Comparison of ENCODE assay signal across 23 cellular contexts in the genomic region with DNA sequence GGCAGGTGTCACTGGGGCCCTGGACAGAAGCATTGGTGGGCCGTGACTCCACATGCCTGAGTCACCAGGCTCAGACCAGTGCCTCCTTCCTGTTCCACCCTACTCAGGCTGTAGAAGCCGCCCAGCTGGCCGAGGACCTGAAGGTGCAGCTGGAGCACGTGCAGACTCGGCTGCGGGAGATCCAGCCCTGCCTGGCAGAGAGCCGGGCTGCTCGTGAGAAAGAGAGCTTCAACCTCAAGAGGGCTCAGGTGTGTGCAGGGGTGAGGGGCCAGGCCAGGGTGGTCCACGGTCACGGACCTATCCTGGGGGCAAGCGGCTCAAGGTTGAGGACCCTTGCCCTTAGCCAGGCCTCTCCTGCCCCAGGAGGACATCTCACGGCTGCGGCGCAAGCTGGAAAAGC. TPM values are rescaled to one million over a fixed set of nuclear protein-coding genes. Genes with fewer than 3 reads are reported as not detected.
A peak's percentile ranks its signal among the peaks of the same experiment; 100 is the strongest.
DNase-seq lines count a peak whose midpoint lies in the region; TF ChIP-seq lines count a peak whose summit lies in the region.
"Had no signal": no experiment of that assay in that cellular context is flagged by ENCODE, and none has a peak within 500 bp of the region (broad histone marks: within the 10 kb centered on the region; RNA-seq: fewer than 3 reads in every experiment).

No MANE protein-coding gene starts in this region.

- H3K9me3 Mint-ChIP-seq in endothelial cell (ENCODE audit: unreplicated experiment): no peaks in the 10 kb centered on the region
- no peaks in the 10 kb centered on the region for H3K9me3 Mint-ChIP-seq in neural progenitor cell
- H3K9me3 Mint-ChIP-seq: IgD-negative memory B cell had no signal

- peak; percentile 78 for DNase-seq in ELR (ENCODE audit: low read depth)
- DNase-seq in RKO (ENCODE audit: low spot score): peak; percentile 47
- DNase-seq in endothelial cell (ENCODE audit: low spot score): no peak
- no peak for DNase-seq in neural progenitor cell (ENCODE audit: low spot score)
- DNase-seq in OCI-LY7 (ENCODE audit: low spot score): no peak
- DNase-seq in NCI-H2196 (lab: John Stamatoyannopoulos, UW; ENCODE audit: unreplicated experiment): no peak
- DNase-seq in AG08395 (ENCODE audit: low spot score): no peak
- DNase-seq: ACHN; AML-193; COR-L47; DMS 273 treated with DMSO at 0.1 percent for 48 hours; GF-D8; MM.1S; NCI-H1092; NCI-H146; NCI-H2081; NCI-H2171 treated with DMSO at 0.1 percent for 48 hours; NCI-H446 treated with DMSO at 0.1 percent for 48 hours; NCI-H748 treated with DMSO at 0.1 percent for 48 hours; NK-92 treated with Interleukin-12 subunit alpha and Interleukin-12 subunit beta, amount 100 ng/mL, for 24 hours; SIG-M5 had no signal

- no peak overlapping the region for H3K4me3 ChIP-seq in neural progenitor cell
- H3K4me3 ChIP-seq in OCI-LY7 (ENCODE audit: low read depth, low read length, poor library complexity, severe bottlenecking): no peak overlapping the region

- intact Hi-C loops in OCI-LY7 (cut with micrococcal nuclease; ENCODE audit: unreplicated experiment): no loop called here

- no peak overlapping the region for H3K9ac ChIP-seq in neural progenitor cell

- H3K79me2 ChIP-seq in neural progenitor cell (ENCODE audit: low read depth) (peaks cover 8% of the 10 kb centered on the region), OCI-LY7 (ENCODE audit: insufficient read depth, low read depth, low read length) (no peaks in the 10 kb centered on the region)

- H3K9me3 ChIP-seq in neural progenitor cell (ENCODE audit: low read depth): no peaks in the 10 kb centered on the region
- H3K9me3 ChIP-seq in OCI-LY7 (ENCODE audit: low read length): no peaks in the 10 kb centered on the region

- no peaks in the 10 kb centered on the region for H3K4me1 ChIP-seq in neural progenitor cell
- peaks cover 14% of the 10 kb centered on the region for H3K4me1 ChIP-seq in OCI-LY7 (ENCODE audit: insufficient read depth, low read length, poor library complexity, severe bottlenecking)

- H3K27ac Mint-ChIP-seq in endothelial cell (ENCODE audit: unreplicated experiment): no peak overlapping the region
- H3K27ac Mint-ChIP-seq in neural progenitor cell: peak overlapping the region; percentile 40
- H3K27ac Mint-ChIP-seq: IgD-negative memory B cell had no signal

- H3K36me3 ChIP-seq in neural progenitor cell: no peaks in the 10 kb centered on the region
- peaks cover 88% of the 10 kb centered on the region for H3K36me3 ChIP-seq in OCI-LY7 (ENCODE audit: insufficient read depth, low read length)

- CTCF ChIA-PET in OCI-LY7 (lab: Charles Lee; ENCODE audit: unreplicated experiment): interaction anchor here (0.5 kb wide), 1 partner anchor 51 kb away, joined by 3 read pairs; no protein-coding TSS in a partner anchor

- H3K9me2 ChIP-seq in OCI-LY7 (ENCODE audit: insufficient read depth, low read length): no peaks in the 10 kb centered on the region

- peaks cover 25% of the 10 kb centered on the region for H3F3A ChIP-seq in neural progenitor cell (ENCODE audit: low read depth)

- TF ChIP-seq CTCF in endothelial cell (IDR thresholded peaks at IDR 0.05; ENCODE audit: unreplicated experiment) (no peak), neural progenitor cell (IDR thresholded peaks at IDR 0.05) (no peak), OCI-LY7 (conservative IDR thresholded peaks at IDR 0.05; ENCODE audit: low read length) (no peak)

- no TSS peak for BruUV-seq in OCI-LY7 (replicated peaks; lab: Mats Ljungman, UMichigan)

- POLR2A ChIA-PET in OCI-LY7 (lab: Charles Lee): no interaction called here

- H3K4me1 Mint-ChIP-seq in endothelial cell (ENCODE audit: unreplicated experiment) (peaks cover 7% of the 10 kb centered on the region), neural progenitor cell (peaks cover 8% of the 10 kb centered on the region)

- H3K4me2 ChIP-seq in neural progenitor cell (no peak overlapping the region), OCI-LY7 (ENCODE audit: low read length) (no peak overlapping the region)

- H3K36me3 Mint-ChIP-seq in endothelial cell (ENCODE audit: low read depth, unreplicated experiment) (peaks cover 47% of the 10 kb centered on the region), neural progenitor cell (peaks cover 28% of the 10 kb centered on the region)

- H3K4me3 Mint-ChIP-seq in endothelial cell (ENCODE audit: unreplicated experiment) (peak overlapping the region; percentile 73), neural progenitor cell (no peak overlapping the region)

- H4K20me1 ChIP-seq in neural progenitor cell (ENCODE audit: low read depth): peaks cover 24% of the 10 kb centered on the region
- no peaks in the 10 kb centered on the region for H4K20me1 ChIP-seq in OCI-LY7 (ENCODE audit: insufficient read depth, low read length)

- H2AFZ ChIP-seq in neural progenitor cell (replicated peaks) (no peak overlapping the region), OCI-LY7 (ENCODE audit: low read length) (no peak overlapping the region)

- no peaks in the 10 kb centered on the region for H3K27me3 ChIP-seq in neural progenitor cell

- H3K27me3 Mint-ChIP-seq in endothelial cell (ENCODE audit: unreplicated experiment) (peaks cover 3% of the 10 kb centered on the region), neural progenitor cell (ENCODE audit: insufficient read depth, low read depth) (peaks cover 18% of the 10 kb centered on the region)

- H3K27ac ChIP-seq in neural progenitor cell (no peak overlapping the region), OCI-LY7 (ENCODE audit: low read depth, low read length, poor library complexity, severe bottlenecking) (no peak overlapping the region)
- H3K27ac ChIP-seq: C4-2B had no signal

RNA-seq across cellular contexts. Expression of gene RNF40, which starts 9.6 kb away (rescaled TPM):
- total RNA-seq in endothelial cell (ENCODE audit: unreplicated experiment) (108 TPM), neural progenitor cell (ENCODE audit: low replicate concordance) (45.6 and 77.3 TPM in 2 replicates), OCI-LY7 (2022) (108 and 120 TPM in 2 replicates)
- total RNA-seq in OCI-LY7 (2014; rRNA removed; shearing (Covaris generic)): 54.8 and 70.5 TPM in 2 replicates

RNA-seq across cellular contexts. Expression of gene CFAP119, which starts 9.9 kb away (rescaled TPM):
- 5.2 TPM for total RNA-seq in endothelial cell (ENCODE audit: unreplicated experiment)
- total RNA-seq in neural progenitor cell (ENCODE audit: low replicate concordance): 0.56 and 8.0 TPM in 2 replicates
- total RNA-seq in OCI-LY7 (2014; rRNA removed; shearing (Covaris generic)): 20.7 and 27.4 TPM in 2 replicates
- 25.0 and 27.4 TPM in 2 replicates for total RNA-seq in OCI-LY7 (2022)

RNA-seq across cellular contexts. Expression of gene ZNF629, which starts 15.3 kb away (rescaled TPM):
- total RNA-seq in endothelial cell (ENCODE audit: unreplicated experiment) (29.7 TPM), neural progenitor cell (ENCODE audit: low replicate concordance) (13.7 and 24.5 TPM in 2 replicates), OCI-LY7 (2022) (1.0 and 1.1 TPM in 2 replicates)
- 1.9 and 2.5 TPM in 2 replicates for total RNA-seq in OCI-LY7 (2014; rRNA removed; shearing (Covaris generic))

RNA-seq across cellular contexts. Expression of gene PHKG2, which starts 23.5 kb away (rescaled TPM):
- total RNA-seq in endothelial cell (ENCODE audit: unreplicated experiment): 27.5 TPM
- total RNA-seq in neural progenitor cell (ENCODE audit: low replicate concordance): 20.2 and 31.4 TPM in 2 replicates
- total RNA-seq in OCI-LY7 (2014; rRNA removed; shearing (Covaris generic)): 37.6 and 40.5 TPM in 2 replicates
- total RNA-seq in OCI-LY7 (2022): 41.9 and 46.5 TPM in 2 replicates

Comparison
In these comparisons a context has a peak if more than half of its experiments do, and no peak if none do; other contexts are left out.
1. DNase-seq: peak in ELR (single experiment) and RKO (single experiment); none in endothelial cell (single experiment), neural progenitor cell (single experiment), OCI-LY7 (single experiment), NCI-H2196 (single experiment) and AG08395 (single experiment).